ENCODE assay signal across 1 cellular context in genomic region chr6:131769385-131770141, GRCh38.
TF ChIP-seq lines count a peak whose summit lies in the region.

No MANE protein-coding gene starts in this region.

TF ChIP-seq in HepG2, 621 proteins besides CTCF, POLR2A, EP300 and RAD21 (continued from another document and continues in another):
- peak; percentile 96 for TF ChIP-seq PAXIP1 (CRISPR knock-in tag; conservative IDR thresholded peaks at IDR 0.05)
- peak in 1 of 2 experiments; percentile 83; a peak in 1 of 4 replicates for TF ChIP-seq ATF4 (CRISPR knock-in tag; IDR thresholded peaks at IDR 0.05)
- TF ChIP-seq TEAD3 (CRISPR knock-in tag; optimal IDR thresholded peaks at IDR 0.05; ENCODE audit: borderline replicate concordance), result peak; percentile 63
- peak; percentile 93 for TF ChIP-seq HNF4A (CRISPR knock-in tag; IDR thresholded peaks at IDR 0.05)
- peak; percentile 67; the same call in 1 of the 2 replicates for TF ChIP-seq ZNF264 (CRISPR knock-in tag; IDR thresholded peaks at IDR 0.05)
- no peak for TF ChIP-seq FUBP1 (CRISPR knock-in tag; IDR thresholded peaks at IDR 0.05; ENCODE audit: borderline replicate concordance)
- TF ChIP-seq CENPBD1 (CRISPR knock-in tag; IDR thresholded peaks at IDR 0.05; ENCODE audit: borderline replicate concordance, low read depth), result no peak
- TF ChIP-seq STAG1 (CRISPR knock-in tag; IDR thresholded peaks at IDR 0.05), result 0 out of 2 replicates have a peak, but pooled peaks have one; percentile 3
- TF ChIP-seq CREBL2 (CRISPR knock-in tag; IDR thresholded peaks at IDR 0.05; ENCODE audit: borderline replicate concordance), result no peak; the same call in 1 of the 2 replicates
- peak; percentile 89 for TF ChIP-seq POGZ (CRISPR knock-in tag; IDR thresholded peaks at IDR 0.05)
- no peak for TF ChIP-seq ZSCAN21 (CRISPR knock-in tag; IDR thresholded peaks at IDR 0.05; ENCODE audit: borderline replicate concordance)
- TF ChIP-seq ZNF460 (CRISPR knock-in tag; IDR thresholded peaks at IDR 0.05; ENCODE audit: borderline replicate concordance), result peak; percentile 81
- TF ChIP-seq ZNF614 (CRISPR knock-in tag; IDR thresholded peaks at IDR 0.05; ENCODE audit: borderline replicate concordance), result peak; percentile 72
- peak; percentile 15; the same call in 1 of the 2 replicates for TF ChIP-seq MEIS2 (CRISPR knock-in tag; IDR thresholded peaks at IDR 0.05)
- no peak for TF ChIP-seq ATF2 (CRISPR knock-in tag; IDR thresholded peaks at IDR 0.05)
- peak; percentile 99 for TF ChIP-seq ASH2L (IDR thresholded peaks at IDR 0.05; ENCODE audit: insufficient read length, low read depth, low read length)
- peak; percentile 16; the same call in 1 of the 2 replicates for TF ChIP-seq THRA (CRISPR knock-in tag; IDR thresholded peaks at IDR 0.05; ENCODE audit: borderline replicate concordance)
- TF ChIP-seq SOX6 (IDR thresholded peaks at IDR 0.05), result no peak
- peak; percentile 79 for TF ChIP-seq SOX6 (CRISPR knock-in tag; IDR thresholded peaks at IDR 0.05)
- TF ChIP-seq CSRNP1 (CRISPR knock-in tag; IDR thresholded peaks at IDR 0.05), result peak; percentile 16; the same call in 1 of the 2 replicates
- peak; percentile 90; the same call in 1 of the 2 replicates for TF ChIP-seq NCOR1 (IDR thresholded peaks at IDR 0.05; ENCODE audit: borderline replicate concordance, low read length)
- TF ChIP-seq YEATS2 (CRISPR knock-in tag; IDR thresholded peaks at IDR 0.05; ENCODE audit: borderline replicate concordance), result peak; percentile 42; the same call in 1 of the 2 replicates
- 0 out of 2 replicates have a peak, but pooled peaks have one; percentile 64 for TF ChIP-seq BRD4 (CRISPR knock-in tag; IDR thresholded peaks at IDR 0.05)
- TF ChIP-seq THAP11 (CRISPR knock-in tag; IDR thresholded peaks at IDR 0.05), result peak; percentile 56
- no peak for TF ChIP-seq TIGD3 (CRISPR knock-in tag; IDR thresholded peaks at IDR 0.05; ENCODE audit: borderline replicate concordance)
- TF ChIP-seq NR2F1 (CRISPR knock-in tag; IDR thresholded peaks at IDR 0.05), result 0 out of 4 replicates have a peak, but pooled peaks of 1 of the 2 experiments have one; percentile 24
- 0 out of 2 replicates have a peak, but pooled peaks have one; percentile 21 for TF ChIP-seq ZMYM4 (CRISPR knock-in tag; IDR thresholded peaks at IDR 0.05)
- peak; percentile 76; the same call in 1 of the 2 replicates for TF ChIP-seq KLF9 (CRISPR knock-in tag; IDR thresholded peaks at IDR 0.05; ENCODE audit: low read depth)
- no peak for TF ChIP-seq ZNF232 (CRISPR knock-in tag; IDR thresholded peaks at IDR 0.05; ENCODE audit: borderline replicate concordance)
- TF ChIP-seq ZNF772 (CRISPR knock-in tag; IDR thresholded peaks at IDR 0.05), result peak; percentile 51; the same call in 1 of the 2 replicates
- no peak for TF ChIP-seq STAT6 (CRISPR knock-in tag; IDR thresholded peaks at IDR 0.05; ENCODE audit: borderline replicate concordance)
- TF ChIP-seq SALL1 (CRISPR knock-in tag; IDR thresholded peaks at IDR 0.05), result peak; percentile 49
- TF ChIP-seq NR2F6 (IDR thresholded peaks at IDR 0.05), result no peak
- 0 out of 2 replicates have a peak, but pooled peaks have one; percentile 34 for TF ChIP-seq NR2F6 (CRISPR knock-in tag; IDR thresholded peaks at IDR 0.05)
- peak; percentile 79 for TF ChIP-seq ZMYM2 (CRISPR knock-in tag; IDR thresholded peaks at IDR 0.05)
- TF ChIP-seq MIER3 (CRISPR knock-in tag; IDR thresholded peaks at IDR 0.05; ENCODE audit: borderline replicate concordance), result peak; percentile 17; the same call in 1 of the 2 replicates
- TF ChIP-seq RXRA (CRISPR knock-in tag; IDR thresholded peaks at IDR 0.05), result 0 out of 2 replicates have a peak, but pooled peaks have one; percentile 26
- peak; percentile 49; the same call in 1 of the 2 replicates for TF ChIP-seq ZNF503 (CRISPR knock-in tag; IDR thresholded peaks at IDR 0.05)
- no peak for TF ChIP-seq ZNF451 (CRISPR knock-in tag; IDR thresholded peaks at IDR 0.05)
- TF ChIP-seq TCF7 (IDR thresholded peaks at IDR 0.05; ENCODE audit: low read depth), result peak; percentile 92
- peak; percentile 48; the same call in 1 of the 2 replicates for TF ChIP-seq FOXJ3 (CRISPR knock-in tag; IDR thresholded peaks at IDR 0.05; ENCODE audit: borderline replicate concordance)
